In the genomic region with DNA sequence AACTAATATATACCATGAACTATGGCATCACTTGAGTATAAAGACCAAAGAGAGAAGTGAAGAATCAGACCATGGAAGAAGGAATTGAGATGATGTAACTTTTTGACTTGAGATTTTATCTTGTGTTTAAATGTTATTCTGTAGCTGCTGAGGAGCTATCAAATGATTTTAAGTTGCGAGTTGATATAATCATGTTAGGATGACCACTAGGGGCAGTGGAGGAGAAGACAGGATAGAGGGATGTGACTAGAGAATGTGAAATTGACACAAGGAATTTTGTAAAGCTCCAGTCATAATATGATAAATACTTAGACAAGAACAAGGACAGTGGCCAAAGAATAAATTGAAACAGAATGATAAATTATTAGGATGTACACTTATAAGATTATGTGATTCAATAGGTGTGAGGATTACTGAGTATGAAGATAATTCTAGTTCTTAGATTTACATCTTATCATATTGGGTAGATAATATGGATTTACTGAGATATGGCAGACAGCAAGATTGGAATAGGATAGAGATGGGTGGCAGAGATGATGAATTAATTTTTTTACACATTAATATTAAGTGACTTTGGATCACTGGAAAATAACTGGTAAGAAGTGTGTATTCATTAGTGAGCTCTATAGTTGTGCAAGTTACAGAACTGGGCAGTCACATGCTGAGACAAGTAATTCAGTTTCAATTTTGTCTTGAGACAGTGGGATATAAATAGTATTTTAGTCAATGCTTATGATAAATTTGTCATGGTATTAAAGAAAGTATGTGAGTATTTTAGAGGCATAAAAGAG, we compare ENCODE assay signal across 13 cellular contexts.
DNase-seq lines count a peak whose midpoint lies in the region; ATAC-seq and TF ChIP-seq lines count a peak whose summit lies in the region.
"Had no signal": no experiment of that assay in that cellular context is flagged by ENCODE, and none has a peak within 500 bp of the region (broad histone marks: within the 10 kb centered on the region; RNA-seq: fewer than 3 reads in every experiment).

No MANE protein-coding gene starts in this region.

- no TSS peak for BruUV-seq in mammary epithelial cell (replicated peaks; lab: Mats Ljungman, UMichigan)

- H3K9me3 ChIP-seq in mammary epithelial cell (replicated peaks; ENCODE audit: insufficient read depth, low read length) (no peaks in the 10 kb centered on the region), uterus (no peaks in the 10 kb centered on the region)

- no peak overlapping the region for H2AFZ ChIP-seq in mammary epithelial cell (ENCODE audit: low read depth, low read length)

- no peaks in the 10 kb centered on the region for H3K9me3 Mint-ChIP-seq in nephron

- intact Hi-C loops in mammary epithelial cell (cut with micrococcal nuclease), result no loop called here
- intact Hi-C loops in left ventricle myocardium superior (cut with micrococcal nuclease), result no loop called here
- intact Hi-C loops in uterus (cut with DNase I; ENCODE audit: low total_unique reads), result no loop called here

- H3K4me3 ChIP-seq in mammary epithelial cell (replicated peaks in 1 of 3; ENCODE audit: insufficient read depth in 1 of 3, low read depth in 2 of 3, low read length in 3 of 3) (no peak overlapping the region), uterus (no peak overlapping the region)
- H3K4me3 ChIP-seq: coronary artery had no signal

- H3K4me3 Mint-ChIP-seq in nephron, result no peak overlapping the region
- H3K4me3 Mint-ChIP-seq: activated T-cell treated with anti-CD3 and anti-CD28 coated beads, Interleukin-2, amount 50 U/mL, for 72 hours had no signal

- DNase-seq in NCI-H2171 (lab: John Stamatoyannopoulos, UW) (peak; percentile 0), mammary epithelial cell (peak; percentile 12), NCI-H2196 treated with DMSO at 0.1 percent for 48 hours (lab: John Stamatoyannopoulos, UW; ENCODE audit: unreplicated experiment) (no peak), NCI-H2029 (lab: John Stamatoyannopoulos, UW) (no peak), left ventricle myocardium superior (no peak), uterus (no peak)
- DNase-seq: activated T-cell treated with anti-CD3 and anti-CD28 coated beads, Interleukin-2, amount 50 U/mL, for 72 hours; GF-D8; NCI-H2227 treated with DMSO at 0.1 percent for 48 hours; T-helper 2 cell had no signal

- H3K9ac ChIP-seq in mammary epithelial cell (ENCODE audit: insufficient read depth, low read length), result no peak overlapping the region

- H4K20me1 ChIP-seq in mammary epithelial cell (ENCODE audit: insufficient read depth, low read length), result no peaks in the 10 kb centered on the region

- in situ Hi-C loops in mammary epithelial cell (cut with MboI; ENCODE audit: low sequenced_read_pairs in 2 of 2), result no loop called here

- H3K36me3 ChIP-seq in mammary epithelial cell (ENCODE audit: insufficient read depth, low read length) (no peaks in the 10 kb centered on the region), uterus (no peaks in the 10 kb centered on the region)

- peak overlapping the region; percentile 37 for H3K4me2 ChIP-seq in mammary epithelial cell (ENCODE audit: insufficient read depth, low read depth, low read length)

- no peaks in the 10 kb centered on the region for H3K4me1 Mint-ChIP-seq in nephron

- ATAC-seq in left ventricle myocardium superior, result no peak
- ATAC-seq: activated T-cell treated with anti-CD3 and anti-CD28 coated beads, Interleukin-2, amount 50 U/mL, for 72 hours had no signal

- H3K4me1 ChIP-seq in mammary epithelial cell (ENCODE audit: insufficient read depth, low read length) (peaks cover 14% of the 10 kb centered on the region), uterus (no peaks in the 10 kb centered on the region)

- no peaks in the 10 kb centered on the region for H3K36me3 Mint-ChIP-seq in nephron (ENCODE audit: low read depth)

- H3K27ac Mint-ChIP-seq in nephron, result no peak overlapping the region
- H3K27ac Mint-ChIP-seq: activated T-cell treated with anti-CD3 and anti-CD28 coated beads, Interleukin-2, amount 50 U/mL, for 72 hours had no signal

- 0 out of 3 replicates have a peak, but pooled peaks have one; percentile 26 for TF ChIP-seq CTCF in GM12872 (IDR thresholded peaks at IDR 0.05; ENCODE audit: insufficient read depth, low read depth, low read length)
- peak; percentile 36 to 49 for TF ChIP-seq CTCF in mammary epithelial cell (conservative IDR thresholded peaks at IDR 0.05 in 1 of 2, IDR thresholded peaks at IDR 0.05 in 1 of 2; ENCODE audit: extremely low read depth in 1 of 2, insufficient read depth in 1 of 2, low read depth in 1 of 2, low read length in 2 of 2)
- peak in 2 of 3 experiments; percentile 20 to 24 for TF ChIP-seq CTCF in nephron (IDR thresholded peaks at IDR 0.05; ENCODE audit: unreplicated experiment in 3 of 3)
- TF ChIP-seq CTCF in uterus (IDR thresholded peaks at IDR 0.05), result no peak

- dilution Hi-C loops in mammary epithelial cell (cut with HindIII; ENCODE audit: low sequenced_read_pairs), result no loop called here

- 100% methylated on average over 1 of the region's 1 CpG for WGBS in mammary epithelial cell (ENCODE audit: low coverage, missing lambda C conversion rate)

- H3K27me3 ChIP-seq in mammary epithelial cell (ENCODE audit: insufficient read depth, low read length) (no peaks in the 10 kb centered on the region), uterus (no peaks in the 10 kb centered on the region)

- H3K79me2 ChIP-seq in mammary epithelial cell (ENCODE audit: insufficient read depth, low read length), result no peaks in the 10 kb centered on the region

- peak overlapping the region; percentile 24 for H3K27ac ChIP-seq in mammary epithelial cell (ENCODE audit: insufficient read depth, low read depth, low read length)
- no peak overlapping the region for H3K27ac ChIP-seq in uterus
- H3K27ac ChIP-seq: coronary artery had no signal

- no peaks in the 10 kb centered on the region for H3K27me3 Mint-ChIP-seq in nephron (ENCODE audit: low read depth)

- TF ChIP-seq POLR2A in uterus (IDR thresholded peaks at IDR 0.05), result no peak

- CTCF ChIA-PET in mammary epithelial cell (lab: Charles Lee; ENCODE audit: low non-redundant PET), result no interaction called here

Comparison
In these comparisons a context has a peak if more than half of its experiments do, and no peak if none do; other contexts are left out.
1. CTCF ChIP-seq: peak in GM12872 (single experiment), mammary epithelial cell (2 of 2) and nephron (2 of 3); none in uterus (0 of 4).
2. DNase-seq: peak in NCI-H2171 (single experiment) and mammary epithelial cell (single experiment); none in NCI-H2196 treated with DMSO at 0.1 percent for 48 hours (single experiment), NCI-H2029 (single experiment), left ventricle myocardium superior (single experiment) and uterus (0 of 2).